8 cellular contexts compared by ENCODE assay signal in genomic region chr14:69535230-69535848, GRCh38. TPM values are rescaled to one million over a fixed set of nuclear protein-coding genes. Genes with fewer than 3 reads are reported as not detected.
DNase-seq lines count a peak whose midpoint lies in the region; ATAC-seq and TF ChIP-seq lines count a peak whose summit lies in the region.

No MANE protein-coding gene starts in this region.

- no peaks in the 10 kb centered on the region for H3K36me3 ChIP-seq in left ventricle myocardium inferior
- no peaks in the 10 kb centered on the region for H3K36me3 ChIP-seq in gastrocnemius medialis

- H3K4me3 ChIP-seq in left ventricle myocardium inferior (no peak overlapping the region), gastrocnemius medialis (no peak overlapping the region)

- in situ Hi-C loops in gastrocnemius medialis (cut with MboI; ENCODE audit: low sequenced_read_pairs in 4 of 4), result no loop called here

- H3K9me3 ChIP-seq in left ventricle myocardium inferior (replicated peaks), result no peaks in the 10 kb centered on the region
- no peaks in the 10 kb centered on the region for H3K9me3 ChIP-seq in gastrocnemius medialis

- peak; percentile 75 for DNase-seq in DMS53 (lab: John Stamatoyannopoulos, UW)
- peak; percentile 6 for DNase-seq in NCI-H128 (lab: John Stamatoyannopoulos, UW; ENCODE audit: unreplicated experiment)
- peak; percentile 24 for DNase-seq in UCSD-AML1 (lab: John Stamatoyannopoulos, UW; ENCODE audit: unreplicated experiment)
- no peak for DNase-seq in left ventricle myocardium inferior
- no peak for DNase-seq in gastrocnemius medialis

- H3K27me3 ChIP-seq in left ventricle myocardium inferior (ENCODE audit: low read depth) (peaks cover 74% of the 10 kb centered on the region), gastrocnemius medialis (no peaks in the 10 kb centered on the region)

- TF ChIP-seq CTCF in left ventricle myocardium inferior (IDR thresholded peaks at IDR 0.05; ENCODE audit: borderline replicate concordance) (peak; percentile 69), gastrocnemius medialis (IDR thresholded peaks at IDR 0.05 in 4 of 5, conservative IDR thresholded peaks at IDR 0.05 in 1 of 5) (peak in 3 of 5 experiments; percentile 19 to 63 (median 51))

- intact Hi-C loops in left ventricle myocardium inferior (cut with micrococcal nuclease) (no loop called here), gastrocnemius medialis (cut with DNase I; ENCODE audit: low total_unique reads) (no loop called here)

- TF ChIP-seq POLR2A in gastrocnemius medialis (IDR thresholded peaks at IDR 0.05), result no peak

- ATAC-seq in gastrocnemius medialis, result peak in 1 of 2 donors; percentile 68
- ATAC-seq in HG03571 (IDR thresholded peaks at IDR 0.05; ENCODE audit: unreplicated experiment), result no peak
- no peak for ATAC-seq in GM18867 (IDR thresholded peaks at IDR 0.05; ENCODE audit: unreplicated experiment)
- ATAC-seq in GM21576 (IDR thresholded peaks at IDR 0.05; ENCODE audit: unreplicated experiment), result no peak

- H3K27ac ChIP-seq in left ventricle myocardium inferior (replicated peaks) (no peak overlapping the region), gastrocnemius medialis (no peak overlapping the region)

- H3K4me1 ChIP-seq in left ventricle myocardium inferior (no peaks in the 10 kb centered on the region), gastrocnemius medialis (peaks cover 0 to 3% of the 10 kb centered on the region in 2 donors)

RNA-seq across cellular contexts. Expression of gene CCDC177, which starts 39.3 kb away (rescaled TPM):
- total RNA-seq in left ventricle myocardium inferior, result not detected
- total RNA-seq in gastrocnemius medialis, result not detected

RNA-seq across cellular contexts. Expression of gene PLEKHD1, which starts 50.8 kb away (rescaled TPM):
- 0.14 TPM for total RNA-seq in left ventricle myocardium inferior
- under 1 TPM in 2 of 4 donors, not detected in 2; 0.04 to 0.10 TPM for total RNA-seq in gastrocnemius medialis

Comparison
In these comparisons a context has a peak if more than half of its experiments do, and no peak if none do; other contexts are left out.
1. DNase-seq: peak in DMS53 (single experiment), NCI-H128 (single experiment) and UCSD-AML1 (single experiment); none in left ventricle myocardium inferior (single experiment) and gastrocnemius medialis (0 of 2).